In genomic region chr14:81506512-81506911, GRCh38 we compare ENCODE assay signal across 13 cellular contexts. TPM values are rescaled to one million over a fixed set of nuclear protein-coding genes. Genes with fewer than 3 reads are reported as not detected.
DNase-seq lines count a peak whose midpoint lies in the region; ATAC-seq lines count a peak whose summit lies in the region.
"Had no signal": no experiment of that assay in that cellular context is flagged by ENCODE, and none has a peak within 500 bp of the region (broad histone marks: within the 10 kb centered on the region; RNA-seq: fewer than 3 reads in every experiment).

No MANE protein-coding gene starts in this region.

- peaks cover 27 to 39% (median 37%) of the 10 kb centered on the region in 3 donors for H3K4me1 Mint-ChIP-seq in CD8-positive, alpha-beta memory T cell
- H3K4me1 Mint-ChIP-seq in T-helper 17 cell (peaks cover 16% of the 10 kb centered on the region), memory B cell (peaks cover 5% of the 10 kb centered on the region)
- peaks cover 21% of the 10 kb centered on the region for H3K4me1 Mint-ChIP-seq in stimulated activated effector memory CD8-positive, alpha-beta T cell treated with anti-CD3 and anti-CD28 coated beads, Interleukin-12 subunit alpha, Interleukin-12 subunit beta, amount 100 ng/mL, for 72 hours
- no peaks in the 10 kb centered on the region for H3K4me1 Mint-ChIP-seq in activated CD8-positive, alpha-beta T cell treated with anti-CD3 and anti-CD28 coated beads, Interleukin-2, amount 10 ng/mL, durations not matched to agents 7 days and 5 days (ENCODE audit: low read depth)

- H3K27me3 Mint-ChIP-seq in CD8-positive, alpha-beta memory T cell = no peaks in the 10 kb centered on the region
- H3K27me3 Mint-ChIP-seq in T-helper 17 cell (no peaks in the 10 kb centered on the region), memory B cell (no peaks in the 10 kb centered on the region)
- no peaks in the 10 kb centered on the region for H3K27me3 Mint-ChIP-seq in activated CD8-positive, alpha-beta T cell treated with anti-CD3 and anti-CD28 coated beads, Interleukin-2, amount 10 ng/mL, durations not matched to agents 7 days and 5 days (ENCODE audit: low read depth)

- no peaks in the 10 kb centered on the region for H3K4me1 ChIP-seq in CD8-positive, alpha-beta memory T cell (ENCODE audit: insufficient read depth, low read length)

- H3K27ac Mint-ChIP-seq in CD8-positive, alpha-beta memory T cell = peak overlapping the region in 5 of 8 donors; percentile 8 to 67 (median 34)
- peak overlapping the region; percentile 14 for H3K27ac Mint-ChIP-seq in T-helper 17 cell
- peak overlapping the region; percentile 13 for H3K27ac Mint-ChIP-seq in memory B cell
- peak overlapping the region; percentile 20 for H3K27ac Mint-ChIP-seq in stimulated activated effector memory CD8-positive, alpha-beta T cell treated with anti-CD3 and anti-CD28 coated beads, Interleukin-12 subunit alpha, Interleukin-12 subunit beta, amount 100 ng/mL, for 72 hours
- no peak overlapping the region for H3K27ac Mint-ChIP-seq in activated CD8-positive, alpha-beta T cell treated with anti-CD3 and anti-CD28 coated beads, Interleukin-2, amount 10 ng/mL, durations not matched to agents 7 days and 5 days

- ATAC-seq in T-helper 17 cell (no peak), memory B cell (ENCODE audit: low read depth) (no peak)
- ATAC-seq in stimulated activated effector memory CD8-positive, alpha-beta T cell treated with anti-CD3 and anti-CD28 coated beads, Interleukin-12 subunit alpha, Interleukin-12 subunit beta, amount 100 ng/mL, for 72 hours = no peak
- no peak for ATAC-seq in activated CD8-positive, alpha-beta T cell treated with anti-CD3 and anti-CD28 coated beads, Interleukin-2, amount 10 ng/mL, durations not matched to agents 7 days and 5 days
- ATAC-seq: A549, HCT116 had no signal

- no peak overlapping the region for H3K4me3 Mint-ChIP-seq in CD8-positive, alpha-beta memory T cell
- H3K4me3 Mint-ChIP-seq in T-helper 17 cell (no peak overlapping the region), memory B cell (no peak overlapping the region)
- no peak overlapping the region for H3K4me3 Mint-ChIP-seq in stimulated activated effector memory CD8-positive, alpha-beta T cell treated with anti-CD3 and anti-CD28 coated beads, Interleukin-12 subunit alpha, Interleukin-12 subunit beta, amount 100 ng/mL, for 72 hours
- no peak overlapping the region for H3K4me3 Mint-ChIP-seq in activated CD8-positive, alpha-beta T cell treated with anti-CD3 and anti-CD28 coated beads, Interleukin-2, amount 10 ng/mL, durations not matched to agents 7 days and 5 days

- H3K27ac ChIP-seq in CD8-positive, alpha-beta memory T cell (ENCODE audit: low read depth, low read length) = no peak overlapping the region
- H3K27ac ChIP-seq: A549, C4-2B had no signal

- no peak for DNase-seq in CD8-positive, alpha-beta memory T cell
- DNase-seq in T-helper 17 cell (no peak), memory B cell (ENCODE audit: low spot score in 2 of 2) (no peak), Kasumi-1 (lab: John Stamatoyannopoulos, UW) (no peak)
- no peak for DNase-seq in stimulated activated effector memory CD8-positive, alpha-beta T cell treated with anti-CD3 and anti-CD28 coated beads, Interleukin-12 subunit alpha, Interleukin-12 subunit beta, amount 100 ng/mL, for 72 hours (ENCODE audit: low spot score in 2 of 2)
- no peak for DNase-seq in activated CD4-positive, alpha-beta T cell treated with anti-CD3 and anti-CD28 coated beads for 48 hours
- no peak for DNase-seq in activated CD8-positive, alpha-beta T cell treated with anti-CD3 and anti-CD28 coated beads, Interleukin-2, amount 10 ng/mL, durations not matched to agents 7 days and 5 days
- DNase-seq: BE2C, DMS 273 treated with DMSO at 0.1 percent for 48 hours, IMR-90 had no signal

- H3K9me3 Mint-ChIP-seq in CD8-positive, alpha-beta memory T cell = no peaks in the 10 kb centered on the region
- no peaks in the 10 kb centered on the region for H3K9me3 Mint-ChIP-seq in memory B cell
- H3K9me3 Mint-ChIP-seq in stimulated activated effector memory CD8-positive, alpha-beta T cell treated with anti-CD3 and anti-CD28 coated beads, Interleukin-12 subunit alpha, Interleukin-12 subunit beta, amount 100 ng/mL, for 72 hours = no peaks in the 10 kb centered on the region
- H3K9me3 Mint-ChIP-seq in activated CD8-positive, alpha-beta T cell treated with anti-CD3 and anti-CD28 coated beads, Interleukin-2, amount 10 ng/mL, durations not matched to agents 7 days and 5 days (ENCODE audit: insufficient read depth) = no peaks in the 10 kb centered on the region

- no peak overlapping the region for H3K4me3 ChIP-seq in CD8-positive, alpha-beta memory T cell (ENCODE audit: low read length)
- H3K4me3 ChIP-seq: A549 had no signal

- H3K36me3 Mint-ChIP-seq in CD8-positive, alpha-beta memory T cell = peaks cover 5 to 80% (median 23%) of the 10 kb centered on the region in 3 donors
- H3K36me3 Mint-ChIP-seq in T-helper 17 cell (ENCODE audit: low read depth) (peaks cover 4% of the 10 kb centered on the region), memory B cell (peaks cover 30% of the 10 kb centered on the region)
- peaks cover 79% of the 10 kb centered on the region for H3K36me3 Mint-ChIP-seq in stimulated activated effector memory CD8-positive, alpha-beta T cell treated with anti-CD3 and anti-CD28 coated beads, Interleukin-12 subunit alpha, Interleukin-12 subunit beta, amount 100 ng/mL, for 72 hours
- H3K36me3 Mint-ChIP-seq in activated CD8-positive, alpha-beta T cell treated with anti-CD3 and anti-CD28 coated beads, Interleukin-2, amount 10 ng/mL, durations not matched to agents 7 days and 5 days (ENCODE audit: low read depth) = peaks cover 60% of the 10 kb centered on the region

- H3K9me3 ChIP-seq in CD8-positive, alpha-beta memory T cell (ENCODE audit: low read length) = no peaks in the 10 kb centered on the region
- H3K9me3 ChIP-seq in T-helper 17 cell (ENCODE audit: control insufficient read depth, low read length, poor library complexity, severe bottlenecking) = no peaks in the 10 kb centered on the region
- H3K9me3 ChIP-seq: A549, BE2C had no signal

- CTCF ChIA-PET in CD8-positive, alpha-beta memory T cell (lab: Charles Lee) = no interaction called here
- CTCF ChIA-PET in activated CD8-positive, alpha-beta T cell treated with anti-CD3 and anti-CD28 coated beads, Interleukin-2, amount 10 ng/mL, durations not matched to agents 7 days and 5 days (lab: Charles Lee) = no interaction called here

- POLR2A ChIA-PET in CD8-positive, alpha-beta memory T cell (lab: Charles Lee) = no interaction called here
- POLR2A ChIA-PET in activated CD8-positive, alpha-beta T cell treated with anti-CD3 and anti-CD28 coated beads, Interleukin-2, amount 10 ng/mL, durations not matched to agents 7 days and 5 days (lab: Charles Lee) = no interaction called here

- no peaks in the 10 kb centered on the region for H3K27me3 ChIP-seq in CD8-positive, alpha-beta memory T cell (ENCODE audit: insufficient read depth, low read length, poor library complexity, severe bottlenecking)
- H3K27me3 ChIP-seq: BE2C had no signal

- H3K36me3 ChIP-seq in CD8-positive, alpha-beta memory T cell (ENCODE audit: insufficient read depth, low read length) = peaks cover 20% of the 10 kb centered on the region

RNA-seq across cellular contexts. Expression of gene SEL1L, which starts 27.1 kb away (rescaled TPM):
- 10 to 100 TPM; 61.4 to 64.8 TPM for total RNA-seq in CD8-positive, alpha-beta memory T cell
- 21.7 TPM for polyA plus RNA-seq in CD8-positive, alpha-beta memory T cell
- 10 to 100 TPM; 44.2 to 61.1 TPM for total RNA-seq in T-helper 17 cell
- 10 to 100 TPM; 48.9 to 51.3 TPM for total RNA-seq in activated CD8-positive, alpha-beta T cell treated with anti-CD3 and anti-CD28 coated beads, Interleukin-2, amount 10 ng/mL, durations not matched to agents 7 days and 5 days
